In the genomic region with DNA sequence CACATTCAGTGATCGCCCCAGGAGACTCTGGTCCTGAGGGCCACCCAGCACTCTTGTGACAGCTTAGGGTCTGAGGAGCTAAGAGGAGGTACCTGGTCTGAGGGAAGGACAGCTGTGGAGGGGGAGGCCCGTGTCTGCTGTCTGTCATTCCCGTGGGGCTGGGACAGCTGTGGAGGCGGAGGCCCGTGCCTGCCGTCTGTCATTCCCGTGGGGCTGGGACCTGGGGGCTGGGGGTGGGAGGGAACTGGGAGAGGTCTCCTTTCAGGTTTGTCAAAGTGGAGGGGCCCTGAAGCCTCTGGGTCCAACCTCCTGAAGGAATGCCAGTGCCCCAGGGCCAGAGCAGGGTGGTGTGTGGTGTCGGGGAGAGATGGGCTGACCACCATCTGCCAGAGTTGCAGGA, we compare ENCODE assay signal across 24 cellular contexts. TPM values are rescaled to one million over a fixed set of nuclear protein-coding genes. Genes with fewer than 3 reads are reported as not detected.
"Had no signal": no experiment of that assay in that cellular context is flagged by ENCODE, and none has a peak within 500 bp of the region (broad histone marks: within the 10 kb centered on the region; RNA-seq: fewer than 3 reads in every experiment).

No MANE protein-coding gene starts in this region.

- H3K4me1 ChIP-seq: colonic mucosa, gastrocnemius medialis, right lobe of liver had no signal

- H3K9me3 ChIP-seq: colonic mucosa, right lobe of liver, testis, uterus had no signal

- ATAC-seq: activated CD8-positive, alpha-beta T cell treated with anti-CD3 and anti-CD28 coated beads for 36 hours; activated naive CD8-positive, alpha-beta T cell treated with anti-CD3 and anti-CD28 coated beads, Interleukin-2, amount 50 U/mL, for 24 hours; gastrocnemius medialis; right lobe of liver; WTC11 had no signal

- DNase-seq: activated CD4-positive, alpha-beta T cell treated with anti-CD3 and anti-CD28 coated beads, Interleukin-2, amount 50 U/mL, for 1 hour; activated CD8-positive, alpha-beta T cell treated with anti-CD3 and anti-CD28 coated beads for 36 hours; activated naive CD8-positive, alpha-beta T cell treated with anti-CD3 and anti-CD28 coated beads, Interleukin-2, amount 50 U/mL, for 24 hours; activated T-cell treated with anti-CD3 and anti-CD28 coated beads, Interleukin-2, amount 50 U/mL, for 48 hours; cerebellar nuclear complex; colonic mucosa; effector CD8-positive, alpha-beta T cell; gastrocnemius medialis; glutamatergic neuron; immature natural killer cell; mesendoderm; right lobe of liver; stimulated activated CD4-positive, alpha-beta T cell treated with anti-CD3 and anti-CD28 coated beads, Interleukin-2, amount 100 ng/mL, for 48 hours; stimulated activated naive CD4-positive, alpha-beta T cell treated with Interleukin-2 at 50 U/mL for 16 hours; T-helper 2 cell; testis had no signal

- H3K27ac ChIP-seq: colonic mucosa, gastrocnemius medialis, hepatocyte, right lobe of liver, testis, uterus had no signal

- H3K4me2 ChIP-seq: hepatocyte had no signal

- H3K27me3 ChIP-seq: right lobe of liver, testis, uterus had no signal

- H3K4me3 ChIP-seq: colonic mucosa, gastrocnemius medialis, hepatocyte, lung, right lobe of liver, testis, uterus had no signal

- H2AFZ ChIP-seq: hepatocyte had no signal

- H3K36me3 ChIP-seq: colonic mucosa, gastrocnemius medialis, right lobe of liver, uterus had no signal

- H3K79me2 ChIP-seq: hepatocyte had no signal

RNA-seq across cellular contexts. Expression of a gene that starts 45.0 kb away (rescaled TPM):
- total RNA-seq: activated T-helper 2 cell treated with anti-CD3 and anti-CD28 coated beads, Interferon-gamma antibody, Interleukin-2, Interleukin-4, amounts not matched to agents 10 μg/mL and 5 μg/mL and 100 μg/mL, durations not matched to agents 14 hours and 24 hours and 36 hours; epithelial cell of proximal tubule; mononuclear cell; natural killer cell treated with Interleukin-12 subunit alpha and Interleukin-12 subunit beta and Interleukin-15 and Interleukin-18, amount 100 ng/mL, for 72 hours had no signal
- polyA plus RNA-seq: immature natural killer cell had no signal
